ENCODE assay signal across 33 cellular contexts in genomic region chr17:77229786-77230435, GRCh38.
"Had no signal": no experiment of that assay in that cellular context is flagged by ENCODE, and none has a peak within 500 bp of the region (broad histone marks: within the 10 kb centered on the region; RNA-seq: fewer than 3 reads in every experiment).

No MANE protein-coding gene starts in this region.

- H3K4me1 ChIP-seq: breast epithelium, foreskin keratinocyte had no signal

- H3K36me3 ChIP-seq: adrenal gland, ascending aorta, breast epithelium, cardiac muscle cell, esophagus muscularis mucosa, gastrocnemius medialis, heart left ventricle had no signal

- H3K27me3 ChIP-seq: adrenal gland, ascending aorta, breast epithelium, cardiac muscle cell, dorsolateral prefrontal cortex, esophagus muscularis mucosa, foreskin keratinocyte, gastrocnemius medialis, heart left ventricle had no signal

- ATAC-seq: activated CD4-positive, alpha-beta T cell treated with anti-CD3 and anti-CD28 coated beads for 36 hours; activated CD8-positive, alpha-beta memory T cell treated with anti-CD3 and anti-CD28 coated beads, Interleukin-2, amount 10 ng/mL, durations not matched to agents 7 days and 5 days; activated CD8-positive, alpha-beta T cell treated with anti-CD3 and anti-CD28 coated beads, Interleukin-2, amount 10 ng/mL, durations not matched to agents 7 days and 5 days; activated naive CD8-positive, alpha-beta T cell treated with anti-CD3 and anti-CD28 coated beads, Interleukin-2, amount 50 U/mL, for 24 hours; foreskin keratinocyte; gastrocnemius medialis; heart left ventricle; T-cell had no signal

- H3K27ac ChIP-seq: adrenal gland, ascending aorta, breast epithelium, cardiac muscle cell, coronary artery, dorsolateral prefrontal cortex, esophagus muscularis mucosa, foreskin keratinocyte, gastrocnemius medialis, heart left ventricle had no signal

- H3K4me3 ChIP-seq: adrenal gland, ascending aorta, breast epithelium, cardiac muscle cell, coronary artery, dorsolateral prefrontal cortex, esophagus muscularis mucosa, gastrocnemius medialis, heart left ventricle had no signal

- H3K9me3 ChIP-seq: adrenal gland, ascending aorta, breast epithelium, esophagus muscularis mucosa, gastrocnemius medialis had no signal

- DNase-seq: activated CD4-positive, alpha-beta memory T cell treated with anti-CD3 and anti-CD28 coated beads for 36 hours; activated CD4-positive, alpha-beta T cell treated with anti-CD3 and anti-CD28 coated beads for 36 hours; activated CD4-positive, alpha-beta T cell treated with anti-CD3 and anti-CD28 coated beads, Interleukin-2, amount 10 ng/mL, durations not matched to agents 24 days and 14 days; activated CD4-positive, CD25-positive, alpha-beta regulatory T cell; activated CD4-positive, CD25-positive, alpha-beta regulatory T cell treated with anti-CD3 and anti-CD28 coated beads, Interleukin-2, amount 50 U/mL, for 72 hours; activated CD8-positive, alpha-beta memory T cell treated with anti-CD3 and anti-CD28 coated beads, Interleukin-2, amount 10 ng/mL, durations not matched to agents 7 days and 5 days; activated CD8-positive, alpha-beta memory T cell treated with anti-CD3 and anti-CD28 coated beads, Interleukin-2, amount 50 U/mL, for 4 hours; activated CD8-positive, alpha-beta T cell treated with anti-CD3 and anti-CD28 coated beads, Interleukin-2, amount 10 ng/mL, durations not matched to agents 7 days and 5 days; activated effector memory CD4-positive, alpha-beta T cell treated with anti-CD3 and anti-CD28 coated beads, Interleukin-2, amount 50 U/mL, for 16 hours; activated naive CD4-positive, alpha-beta T cell treated with anti-CD3 and anti-CD28 coated beads for 36 hours; activated naive CD8-positive, alpha-beta T cell treated with anti-CD3 and anti-CD28 coated beads for 36 hours; activated naive CD8-positive, alpha-beta T cell treated with anti-CD3 and anti-CD28 coated beads, Interleukin-2, amount 50 U/mL, for 24 hours; activated T-cell treated with anti-CD3 and anti-CD28 coated beads, Interleukin-2, amount 50 U/mL, for 1 hour; activated T-cell treated with anti-CD3 and anti-CD28 coated beads, Interleukin-2, amount 50 U/mL, for 48 hours; adrenal gland; amygdala; central memory CD4-positive, alpha-beta T cell; cerebellar nuclear complex; dorsolateral prefrontal cortex; effector memory CD4-positive, alpha-beta T cell; endodermal cell; erythroblast; foreskin keratinocyte; gastrocnemius medialis; glutamatergic neuron; heart left ventricle; T-cell; T1000 had no signal
